9 cellular contexts compared by ENCODE assay signal in genomic region chr3:44339990-44340389, GRCh38. TPM values are rescaled to one million over a fixed set of nuclear protein-coding genes. Genes with fewer than 3 reads are reported as not detected.
DNase-seq lines count a peak whose midpoint lies in the region; ATAC-seq, FAIRE-seq and TF ChIP-seq lines count a peak whose summit lies in the region.
"Had no signal": no experiment of that assay in that cellular context is flagged by ENCODE, and none has a peak within 500 bp of the region (broad histone marks: within the 10 kb centered on the region; RNA-seq: fewer than 3 reads in every experiment).

No MANE protein-coding gene starts in this region.

- peaks cover 25% of the 10 kb centered on the region for H3K36me3 Mint-ChIP-seq in effector memory CD8-positive, alpha-beta T cell (ENCODE audit: insufficient read depth)

- H4K20me1 ChIP-seq in DND-41 (ENCODE audit: insufficient read depth, low read length) (no peaks in the 10 kb centered on the region), OCI-LY3 (ENCODE audit: insufficient read depth, low read length) (peaks cover 5% of the 10 kb centered on the region; the same call in 1 of the 2 replicates)

- peaks cover 12 to 20% of the 10 kb centered on the region in 2 donors for H3K4me1 Mint-ChIP-seq in effector memory CD8-positive, alpha-beta T cell (ENCODE audit: low read depth in 2 of 2)

- H3K9ac ChIP-seq in DND-41 (ENCODE audit: low read depth, low read length) (peak overlapping the region; percentile 70; the same call in 1 of the 2 replicates), OCI-LY3 (ENCODE audit: low read length) (0 out of 2 replicates have a peak overlapping the region, but pooled peaks have one; percentile 80), neuronal stem cell (ENCODE audit: low read depth, low read length, poor library complexity) (no peak overlapping the region)

- H4K8ac ChIP-seq in neuronal stem cell (ENCODE audit: low read depth, low read length), result no peak overlapping the region

- no peak overlapping the region; the same call in 1 of the 2 replicates for H3K27ac ChIP-seq in DND-41 (ENCODE audit: low read length)
- 0 out of 2 replicates have a peak overlapping the region, but pooled peaks have one; percentile 2 for H3K27ac ChIP-seq in OCI-LY3 (ENCODE audit: low read length)
- H3K27ac ChIP-seq in neuronal stem cell (replicated peaks; ENCODE audit: low read length), result no peak overlapping the region

- no peak overlapping the region for H2BK120ac ChIP-seq in neuronal stem cell (ENCODE audit: low read depth, low read length)

- 0 out of 2 replicates have a peak, but pooled peaks cover 2% of the 10 kb centered on the region for H3K36me3 ChIP-seq in DND-41 (ENCODE audit: insufficient read depth, low read length)
- no peaks in the 10 kb centered on the region for H3K36me3 ChIP-seq in OCI-LY3 (replicated peaks; ENCODE audit: low read depth, low read length)
- peaks cover 0 to 10% of the 10 kb centered on the region in 2 donors for H3K36me3 ChIP-seq in neuronal stem cell (replicated peaks in 1 of 2; ENCODE audit: control insufficient read depth in 2 of 2, insufficient read depth in 2 of 2, low read length in 2 of 2)

- peak overlapping the region; percentile 35 to 99 for H3K27ac Mint-ChIP-seq in effector memory CD8-positive, alpha-beta T cell

- no CpG with 5 or more reads among the region's 3 CpGs for WGBS in neuronal stem cell (ENCODE audit: extremely low coverage in 2 of 2, insufficient read length in 2 of 2, insufficient replicate concordance in 1 of 2), 2 donors

- H3K4ac ChIP-seq in neuronal stem cell (ENCODE audit: low read length), result no peak overlapping the region

- no peak overlapping the region for H4K91ac ChIP-seq in neuronal stem cell (ENCODE audit: low read depth, low read length, poor library complexity)

- H3K4me2 ChIP-seq in DND-41 (ENCODE audit: insufficient read depth, low read length), result peak overlapping the region; percentile 81
- peak overlapping the region; percentile 67 for H3K4me2 ChIP-seq in OCI-LY3 (ENCODE audit: low read length)
- H3K4me2 ChIP-seq in neuronal stem cell (ENCODE audit: insufficient read depth, low read length, poor library complexity, severe bottlenecking), result no peak overlapping the region

- H2AFZ ChIP-seq in DND-41 (ENCODE audit: low read depth, low read length) (no peak overlapping the region), OCI-LY3 (ENCODE audit: low read depth, low read length) (no peak overlapping the region), neuronal stem cell (ENCODE audit: low read length) (peak overlapping the region; percentile 96)

- H2BK12ac ChIP-seq in neuronal stem cell (ENCODE audit: low read length), result no peak overlapping the region

- ATAC-seq in DND-41 (ENCODE audit: insufficient read depth, low read depth) (no peak), GM21737 (IDR thresholded peaks at IDR 0.05; ENCODE audit: unreplicated experiment) (no peak)
- ATAC-seq in effector memory CD8-positive, alpha-beta T cell (replicated peaks), result no peak
- ATAC-seq: mucosa of descending colon had no signal

- H2BK15ac ChIP-seq in neuronal stem cell (ENCODE audit: low read length), result no peak overlapping the region

- H3K9me3 ChIP-seq in DND-41 (ENCODE audit: insufficient read depth, low read length, severe bottlenecking) (no peaks in the 10 kb centered on the region), OCI-LY3 (ENCODE audit: insufficient read depth, low read length) (no peaks in the 10 kb centered on the region), neuronal stem cell (replicated peaks in 1 of 2; ENCODE audit: control insufficient read depth in 2 of 2, insufficient read depth in 1 of 2, low read depth in 1 of 2, low read length in 2 of 2) (peaks cover 0 to 3% of the 10 kb centered on the region in 2 donors)
- H3K9me3 ChIP-seq: mucosa of descending colon had no signal

- no peaks in the 10 kb centered on the region for H3K9me3 Mint-ChIP-seq in effector memory CD8-positive, alpha-beta T cell

- H3K27me3 ChIP-seq in DND-41 (ENCODE audit: insufficient read depth, low read length, poor library complexity) (no peaks in the 10 kb centered on the region), OCI-LY3 (ENCODE audit: low read depth, low read length) (no peaks in the 10 kb centered on the region), neuronal stem cell (ENCODE audit: control insufficient read depth in 3 of 3, insufficient read depth in 3 of 3, low read depth in 1 of 3, low read length in 3 of 3) (no peaks in the 10 kb centered on the region)

- H3K4me1 ChIP-seq in DND-41 (ENCODE audit: insufficient read depth, low read length) (peaks cover 25% of the 10 kb centered on the region), OCI-LY3 (ENCODE audit: low read length) (peaks cover 17% of the 10 kb centered on the region), neuronal stem cell (ENCODE audit: control insufficient read depth in 2 of 2, insufficient read depth in 1 of 2, low read depth in 1 of 2, low read length in 2 of 2) (peaks cover 5 to 10% of the 10 kb centered on the region in 2 donors)

- no peak overlapping the region for H3K18ac ChIP-seq in neuronal stem cell (ENCODE audit: low read length)

- no peak for TF ChIP-seq CTCF in DND-41 (IDR thresholded peaks at IDR 0.05; ENCODE audit: borderline replicate concordance, extremely low read depth, low read length, poor library complexity, severe bottlenecking)
- TF ChIP-seq CTCF in OCI-LY3 (IDR thresholded peaks at IDR 0.05; ENCODE audit: low read depth, low read length), result no peak

- H3K79me2 ChIP-seq in DND-41 (ENCODE audit: insufficient read depth, low read length), result peaks cover 36% of the 10 kb centered on the region
- H3K79me2 ChIP-seq in OCI-LY3 (ENCODE audit: low read length), result peaks cover 19% of the 10 kb centered on the region

- no peak for FAIRE-seq in RCC 7860 (lab: Jason Lieb, UNC)
- FAIRE-seq in H54 (lab: Jason Lieb, UNC), result no peak

- H3K79me1 ChIP-seq in neuronal stem cell (ENCODE audit: low read depth, low read length), result no peaks in the 10 kb centered on the region

- no peak for TF ChIP-seq POLR2A in H54 (IDR thresholded peaks at IDR 0.05; ENCODE audit: low read depth, low read length)

- H3K23ac ChIP-seq in neuronal stem cell (ENCODE audit: low read depth, low read length, poor library complexity), result no peak overlapping the region

- DNase-seq in DND-41 (no peak), neuronal stem cell (ENCODE audit: low spot score) (no peak), RCC 7860 (ENCODE audit: low spot score) (no peak), NCI-H526 treated with DMSO at 0.1 percent for 48 hours (lab: John Stamatoyannopoulos, UW) (no peak), H54 (ENCODE audit: insufficient read length, low spot score) (no peak)
- no peak for DNase-seq in effector memory CD8-positive, alpha-beta T cell

- H3K14ac ChIP-seq in neuronal stem cell (ENCODE audit: low read length), result no peak overlapping the region

- H3K4me3 Mint-ChIP-seq in effector memory CD8-positive, alpha-beta T cell, result peak overlapping the region; percentile 82 to 87

- no peak overlapping the region for H2AK5ac ChIP-seq in neuronal stem cell (ENCODE audit: low read depth, low read length)

- H3K4me3 ChIP-seq in DND-41 (ENCODE audit: low read depth in 1 of 2, low read length in 2 of 2), result peak overlapping the region; percentile 45 to 69; a peak in 3 of 4 replicates
- H3K4me3 ChIP-seq in OCI-LY3 (ENCODE audit: low read length), result peak overlapping the region; percentile 85
- no peak overlapping the region for H3K4me3 ChIP-seq in neuronal stem cell (ENCODE audit: low read length in 2 of 2)

- H3K27me3 Mint-ChIP-seq in effector memory CD8-positive, alpha-beta T cell, result no peaks in the 10 kb centered on the region

- no peak overlapping the region for H2BK5ac ChIP-seq in neuronal stem cell (ENCODE audit: low read length)

RNA-seq across cellular contexts. Expression of gene TCAIM, which starts 1.4 kb away (rescaled TPM):
- polyA plus RNA-seq in neuronal stem cell (2013, experiment 1 of 2), result 16.5 TPM
- polyA plus RNA-seq in neuronal stem cell (2013, experiment 2 of 2), result 16.5 TPM

Comparison
In these comparisons a context has a peak if more than half of its experiments do, and no peak if none do; other contexts are left out.
1. H3K4me3 ChIP-seq: peak in DND-41 (2 of 2) and OCI-LY3 (single experiment); none in neuronal stem cell (0 of 2).